1 cellular context compared by ENCODE assay signal in genomic region chr4:54061873-54062272, GRCh38.
TF ChIP-seq lines count a peak whose summit lies in the region.

No MANE protein-coding gene starts in this region.

TF ChIP-seq in K562, 482 proteins besides CTCF, POLR2A, EP300 and RAD21 (continued from another document):
- TF ChIP-seq ZBTB11 (CRISPR knock-in tag; IDR thresholded peaks at IDR 0.05): no peak
- no peak for TF ChIP-seq SMARCB1 (IDR thresholded peaks at IDR 0.05; ENCODE audit: insufficient read length, low read depth)
- TF ChIP-seq RBM17 (IDR thresholded peaks at IDR 0.05; ENCODE audit: borderline replicate concordance, low read depth, low read length): no peak
- no peak for TF ChIP-seq ZNF780A (CRISPR knock-in tag; IDR thresholded peaks at IDR 0.05)
- TF ChIP-seq SOX6 (IDR thresholded peaks at IDR 0.05): no peak
- TF ChIP-seq ZNF707 (CRISPR knock-in tag; conservative IDR thresholded peaks at IDR 0.05): no peak
- TF ChIP-seq FOSL1 (tag; conservative IDR thresholded peaks at IDR 0.05): no peak
- TF ChIP-seq TRIM25 (IDR thresholded peaks at IDR 0.05; ENCODE audit: borderline replicate concordance): no peak
- TF ChIP-seq BHLHE40 (IDR thresholded peaks at IDR 0.05; ENCODE audit: low read length): no peak
- no peak for TF ChIP-seq FUS (optimal IDR thresholded peaks at IDR 0.05; ENCODE audit: low read depth, low read length)
- TF ChIP-seq CHD4 (IDR thresholded peaks at IDR 0.05; ENCODE audit: insufficient read depth, insufficient replicate concordance, low read depth, low read length, poor library complexity, severe bottlenecking): no peak
- no peak for TF ChIP-seq ZFP1 (CRISPR knock-in tag; IDR thresholded peaks at IDR 0.05)
- no peak for TF ChIP-seq TOE1 (IDR thresholded peaks at IDR 0.05; ENCODE audit: borderline replicate concordance)
- no peak for TF ChIP-seq TOE1 (CRISPR knock-in tag; IDR thresholded peaks at IDR 0.05; ENCODE audit: borderline replicate concordance, low read depth)
- no peak for TF ChIP-seq HDAC8 (tag; IDR thresholded peaks at IDR 0.05)
- no peak for TF ChIP-seq RNF2 (IDR thresholded peaks at IDR 0.05)
- TF ChIP-seq ZNF146 (CRISPR knock-in tag; IDR thresholded peaks at IDR 0.05; ENCODE audit: unreplicated experiment): no peak
- no peak for TF ChIP-seq MEF2D (tag; conservative IDR thresholded peaks at IDR 0.05; ENCODE audit: low read depth)
